In the genomic region with DNA sequence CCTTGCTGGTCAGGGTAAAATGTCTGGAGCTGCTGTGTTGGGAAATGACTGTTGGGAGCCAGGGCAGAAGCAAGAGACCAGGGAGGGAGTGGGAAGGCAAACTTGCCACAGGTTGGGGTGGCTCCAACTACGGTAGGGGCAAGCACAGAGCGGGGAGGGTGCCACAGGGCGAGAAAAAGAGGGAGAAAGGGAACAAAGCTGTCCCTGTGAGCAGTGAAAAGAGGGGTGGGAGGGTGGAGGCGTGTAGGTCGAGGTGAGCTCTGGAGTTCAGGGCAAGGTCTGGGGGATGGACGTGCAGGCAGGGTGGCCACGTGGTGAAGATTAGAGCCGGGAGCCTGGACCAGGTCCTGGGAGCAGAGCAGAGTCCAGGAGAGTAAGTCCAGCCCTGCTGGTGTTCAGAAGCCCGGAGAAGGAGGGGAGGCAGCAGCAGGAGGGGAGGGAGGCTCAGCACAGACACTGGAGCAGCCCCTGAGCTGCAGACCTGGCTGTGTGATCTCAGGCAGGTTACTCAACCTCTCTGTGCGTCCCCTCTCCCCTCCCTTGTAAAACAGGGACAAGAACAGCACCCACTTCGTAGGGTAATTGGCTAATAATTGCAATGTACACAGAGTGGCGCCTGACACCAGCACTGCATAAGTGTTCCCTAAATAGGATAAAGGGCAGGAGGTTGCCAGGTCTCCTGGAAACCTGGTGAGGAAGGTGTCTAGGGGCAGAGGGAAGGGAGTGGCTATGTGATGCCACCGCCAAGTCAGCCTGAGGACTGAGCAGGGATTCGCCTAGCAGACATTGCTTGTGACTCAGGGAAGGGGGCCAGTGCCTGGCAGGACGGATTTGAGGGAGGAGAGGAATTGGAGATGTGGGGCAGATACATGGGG, we compare ENCODE assay signal across 8 cellular contexts. TPM values are rescaled to one million over a fixed set of nuclear protein-coding genes. Genes with fewer than 3 reads are reported as not detected.
A peak's percentile ranks its signal among the peaks of the same experiment; 100 is the strongest.
DNase-seq lines count a peak whose midpoint lies in the region; ATAC-seq, FAIRE-seq and TF ChIP-seq lines count a peak whose summit lies in the region.

No MANE protein-coding gene starts in this region.

- peak overlapping the region; percentile 61 for H3K27ac Mint-ChIP-seq in activated CD4-positive, alpha-beta T cell treated with anti-CD3 and anti-CD28 coated beads for 36 hours
- peak overlapping the region; percentile 57 for H3K27ac Mint-ChIP-seq in activated CD4-positive, alpha-beta memory T cell treated with anti-CD3 and anti-CD28 coated beads, Interleukin-2, amount 10 ng/mL, durations not matched to agents 7 days and 5 days

- no peak overlapping the region for H3K4me3 ChIP-seq in kidney (ENCODE audit: low read length in 2 of 2)
- peak overlapping the region in 4 of 5 donors; percentile 18 to 39 (median 30) for H3K4me3 ChIP-seq in subcutaneous abdominal adipose tissue (ENCODE audit: low read depth in 1 of 5, low read length in 5 of 5)

- intact Hi-C loops in activated CD4-positive, alpha-beta T cell treated with anti-CD3 and anti-CD28 coated beads for 36 hours (cut with DNase I, micrococcal nuclease), result loop anchor here (1.0 to 5.0 kb wide), 4 partner anchors 21 to 107 kb away; partner anchors contain the start of gene STK11 (in 1 of the 2)
- intact Hi-C loops in kidney (cut with DNase I), result no loop called here

- H3K4me3 Mint-ChIP-seq in activated CD4-positive, alpha-beta T cell treated with anti-CD3 and anti-CD28 coated beads for 36 hours, result no peak overlapping the region
- no peak overlapping the region for H3K4me3 Mint-ChIP-seq in activated CD4-positive, alpha-beta memory T cell treated with anti-CD3 and anti-CD28 coated beads, Interleukin-2, amount 10 ng/mL, durations not matched to agents 7 days and 5 days

- H3K4me1 Mint-ChIP-seq in activated CD4-positive, alpha-beta T cell treated with anti-CD3 and anti-CD28 coated beads for 36 hours, result peaks cover 67% of the 10 kb centered on the region
- H3K4me1 Mint-ChIP-seq in activated CD4-positive, alpha-beta memory T cell treated with anti-CD3 and anti-CD28 coated beads, Interleukin-2, amount 10 ng/mL, durations not matched to agents 7 days and 5 days, result peaks cover 73% of the 10 kb centered on the region

- no peak for ATAC-seq in activated CD4-positive, alpha-beta T cell treated with anti-CD3 and anti-CD28 coated beads for 36 hours
- ATAC-seq in GM19328 (IDR thresholded peaks at IDR 0.05; ENCODE audit: unreplicated experiment), result no peak

- H3K27me3 ChIP-seq in subcutaneous abdominal adipose tissue (ENCODE audit: control insufficient read depth in 5 of 5, insufficient read depth in 4 of 5, low read length in 5 of 5), result peaks cover 0 to 4% (median 0%) of the 10 kb centered on the region in 5 donors

- CTCF ChIA-PET in activated CD4-positive, alpha-beta T cell treated with anti-CD3 and anti-CD28 coated beads for 36 hours (lab: Charles Lee), result interaction anchor here (0.6 to 1.4 kb wide), 2 partner anchors 33 to 127 kb away, joined by 3 to 4 read pairs; no protein-coding TSS in a partner anchor
- CTCF ChIA-PET in activated CD4-positive, alpha-beta memory T cell treated with anti-CD3 and anti-CD28 coated beads, Interleukin-2, amount 10 ng/mL, durations not matched to agents 7 days and 5 days (lab: Charles Lee), result interaction anchor here (1.2 kb wide), 1 partner anchor 15 kb away, joined by 5 read pairs; no protein-coding TSS in a partner anchor

- DNase-seq in activated CD4-positive, alpha-beta T cell treated with anti-CD3 and anti-CD28 coated beads for 36 hours, result no peak
- DNase-seq in activated CD4-positive, alpha-beta T cell treated with anti-CD3 and anti-CD28 coated beads for 48 hours, result no peak
- no peak for DNase-seq in activated CD4-positive, alpha-beta memory T cell treated with anti-CD3 and anti-CD28 coated beads, Interleukin-2, amount 10 ng/mL, durations not matched to agents 7 days and 5 days
- DNase-seq in kidney (no peak), AML-193 (lab: John Stamatoyannopoulos, UW) (no peak)
- DNase-seq in stimulated activated naive CD4-positive, alpha-beta T cell treated with Interleukin-2 at 50 U/mL for 16 hours (lab: John Stamatoyannopoulos, UW), result no peak

- H3K36me3 ChIP-seq in kidney (ENCODE audit: control insufficient read depth in 1 of 2, insufficient read depth in 2 of 2, low read length in 2 of 2), result no peaks in the 10 kb centered on the region
- peaks cover 0 to 5% (median 3%) of the 10 kb centered on the region in 5 donors for H3K36me3 ChIP-seq in subcutaneous abdominal adipose tissue (ENCODE audit: control insufficient read depth in 5 of 5, insufficient read depth in 5 of 5, low read length in 5 of 5)

- H3K4me1 ChIP-seq in kidney (ENCODE audit: control insufficient read depth in 1 of 2, insufficient read depth in 1 of 2, low read depth in 1 of 2, low read length in 2 of 2) (peaks cover 27 to 46% of the 10 kb centered on the region in 2 donors), subcutaneous abdominal adipose tissue (ENCODE audit: control insufficient read depth in 5 of 5, insufficient read depth in 5 of 5, low read length in 5 of 5) (peaks cover 25 to 78% (median 65%) of the 10 kb centered on the region in 5 donors)

- H3K36me3 Mint-ChIP-seq in activated CD4-positive, alpha-beta T cell treated with anti-CD3 and anti-CD28 coated beads for 36 hours (ENCODE audit: low read depth), result peaks cover 13% of the 10 kb centered on the region
- H3K36me3 Mint-ChIP-seq in activated CD4-positive, alpha-beta memory T cell treated with anti-CD3 and anti-CD28 coated beads, Interleukin-2, amount 10 ng/mL, durations not matched to agents 7 days and 5 days (ENCODE audit: low read depth), result peaks cover 23% of the 10 kb centered on the region

- H3K9ac ChIP-seq in kidney (ENCODE audit: low read length in 2 of 2) (peak overlapping the region in 1 of 2 donors; percentile 26), subcutaneous abdominal adipose tissue (ENCODE audit: low read length in 5 of 5) (peak overlapping the region in 4 of 5 donors; percentile 21 to 56 (median 36))

- H3K27ac ChIP-seq in kidney (ENCODE audit: low read depth in 2 of 2, low read length in 2 of 2) (peak overlapping the region; percentile 40 to 85), subcutaneous abdominal adipose tissue (ENCODE audit: low read depth, low read length) (peak overlapping the region; percentile 99)

- POLR2A ChIA-PET in activated CD4-positive, alpha-beta T cell treated with anti-CD3 and anti-CD28 coated beads for 36 hours (lab: Charles Lee), result no interaction called here
- POLR2A ChIA-PET in activated CD4-positive, alpha-beta memory T cell treated with anti-CD3 and anti-CD28 coated beads, Interleukin-2, amount 10 ng/mL, durations not matched to agents 7 days and 5 days (lab: Charles Lee), result interaction anchor here (1.1 to 8.8 kb wide), 4 partner anchors 18 to 171 kb away, joined by 3 to 109 read pairs (median 4); partner anchors contain the start of genes ARHGAP45 and CIRBP

- no peak for FAIRE-seq in kidney (lab: Jason Lieb, UNC)

- H3K27me3 Mint-ChIP-seq in activated CD4-positive, alpha-beta T cell treated with anti-CD3 and anti-CD28 coated beads for 36 hours, result no peaks in the 10 kb centered on the region
- H3K27me3 Mint-ChIP-seq in activated CD4-positive, alpha-beta memory T cell treated with anti-CD3 and anti-CD28 coated beads, Interleukin-2, amount 10 ng/mL, durations not matched to agents 7 days and 5 days, result no peaks in the 10 kb centered on the region

- TF ChIP-seq CTCF in kidney (IDR thresholded peaks at IDR 0.05; ENCODE audit: borderline replicate concordance, extremely low read depth, insufficient read depth), result no peak

- H3K9me3 ChIP-seq in kidney (ENCODE audit: control insufficient read depth in 1 of 2, low read length in 2 of 2), result no peaks in the 10 kb centered on the region
- peaks cover 0 to 5% (median 3%) of the 10 kb centered on the region in 5 donors for H3K9me3 ChIP-seq in subcutaneous abdominal adipose tissue (ENCODE audit: control insufficient read depth in 5 of 5, low read length in 5 of 5)

- peaks cover 4% of the 10 kb centered on the region for H3K9me3 Mint-ChIP-seq in activated CD4-positive, alpha-beta T cell treated with anti-CD3 and anti-CD28 coated beads for 36 hours (ENCODE audit: low read depth)
- peaks cover 12% of the 10 kb centered on the region for H3K9me3 Mint-ChIP-seq in activated CD4-positive, alpha-beta memory T cell treated with anti-CD3 and anti-CD28 coated beads, Interleukin-2, amount 10 ng/mL, durations not matched to agents 7 days and 5 days

RNA-seq across cellular contexts. Expression of gene POLR2E, which starts 3.2 kb away (rescaled TPM):
- total RNA-seq in activated CD4-positive, alpha-beta T cell treated with anti-CD3 and anti-CD28 coated beads for 36 hours, result 100 to 1,000 TPM; 171 to 229 TPM
- 100 to 1,000 TPM; 116 to 120 TPM for total RNA-seq in activated CD4-positive, alpha-beta memory T cell treated with anti-CD3 and anti-CD28 coated beads, Interleukin-2, amount 10 ng/mL, durations not matched to agents 7 days and 5 days
- 158 TPM for total RNA-seq in kidney
- polyA plus RNA-seq in kidney (ENCODE audit: insufficient read depth, low read depth, low replicate concordance), result 189 TPM

RNA-seq across cellular contexts. Expression of gene GPX4, which starts 5.4 kb away (rescaled TPM):
- 100 to 1,000 TPM; 192 to 218 TPM for total RNA-seq in activated CD4-positive, alpha-beta T cell treated with anti-CD3 and anti-CD28 coated beads for 36 hours
- 100 to 1,000 TPM; 141 to 148 TPM for total RNA-seq in activated CD4-positive, alpha-beta memory T cell treated with anti-CD3 and anti-CD28 coated beads, Interleukin-2, amount 10 ng/mL, durations not matched to agents 7 days and 5 days
- 268 TPM for total RNA-seq in kidney
- 966 TPM for polyA plus RNA-seq in kidney (ENCODE audit: insufficient read depth, low read depth, low replicate concordance)

RNA-seq across cellular contexts. Expression of gene ARHGAP45, which starts 31.4 kb away (rescaled TPM):
- total RNA-seq in activated CD4-positive, alpha-beta T cell treated with anti-CD3 and anti-CD28 coated beads for 36 hours, result 100 to 1,000 TPM; 107 to 137 TPM
- 100 to 1,000 TPM; 419 to 437 TPM for total RNA-seq in activated CD4-positive, alpha-beta memory T cell treated with anti-CD3 and anti-CD28 coated beads, Interleukin-2, amount 10 ng/mL, durations not matched to agents 7 days and 5 days
- total RNA-seq in kidney, result 50.0 TPM
- polyA plus RNA-seq in kidney (ENCODE audit: insufficient read depth, low read depth, low replicate concordance), result 11.8 TPM

RNA-seq across cellular contexts. Expression of gene ABCA7, which starts 58.5 kb away (rescaled TPM):
- total RNA-seq in activated CD4-positive, alpha-beta T cell treated with anti-CD3 and anti-CD28 coated beads for 36 hours, result 10 to 100 TPM; 14.4 to 16.9 TPM
- 10 to 100 TPM; 92.7 to 95.1 TPM for total RNA-seq in activated CD4-positive, alpha-beta memory T cell treated with anti-CD3 and anti-CD28 coated beads, Interleukin-2, amount 10 ng/mL, durations not matched to agents 7 days and 5 days
- 20.4 TPM for total RNA-seq in kidney
- 11.7 TPM for polyA plus RNA-seq in kidney (ENCODE audit: insufficient read depth, low read depth, low replicate concordance)

Comparison
In these comparisons a context has a peak if more than half of its experiments do, and no peak if none do; other contexts are left out.
1. H3K4me3 ChIP-seq: peak in subcutaneous abdominal adipose tissue (4 of 5); none in kidney (0 of 2).